16 cellular contexts compared by ENCODE assay signal in genomic region chr21:25191141-25191540, GRCh38.
A peak's percentile ranks its signal among the peaks of the same experiment; 100 is the strongest.
DNase-seq lines count a peak whose midpoint lies in the region; ATAC-seq and TF ChIP-seq lines count a peak whose summit lies in the region.
"Had no signal": no experiment of that assay in that cellular context is flagged by ENCODE, and none has a peak within 500 bp of the region (broad histone marks: within the 10 kb centered on the region; RNA-seq: fewer than 3 reads in every experiment).

No MANE protein-coding gene starts in this region.

- H3K4me1 ChIP-seq in PC-3 (ENCODE audit: insufficient read depth, low read length), result 0 out of 2 replicates have a peak, but pooled peaks cover 2% of the 10 kb centered on the region
- no peaks in the 10 kb centered on the region for H3K4me1 ChIP-seq in vagina
- no peaks in the 10 kb centered on the region; the same call in 1 of the 2 replicates for H3K4me1 ChIP-seq in H9 (ENCODE audit: insufficient read depth, low read length)

- H2BK15ac ChIP-seq in H9 (ENCODE audit: low read depth, low read length), result no peak overlapping the region

- H3K4me1 Mint-ChIP-seq in T-helper 17 cell, result no peaks in the 10 kb centered on the region
- H3K4me1 Mint-ChIP-seq in H9, result no peaks in the 10 kb centered on the region

- no TSS peak for BruUV-seq in PC-3 (replicated peaks; lab: Mats Ljungman, UMichigan)

- CTCF ChIA-PET in PC-3 (lab: Charles Lee), result no interaction called here

- no peaks in the 10 kb centered on the region for H3K36me3 ChIP-seq in PC-3 (ENCODE audit: low read depth, low read length)
- no peaks in the 10 kb centered on the region for H3K36me3 ChIP-seq in vagina
- H3K36me3 ChIP-seq: BLaER1, brain microvascular endothelial cell had no signal

- H3K4me3 ChIP-seq in PC-3 (ENCODE audit: low read length), result no peak overlapping the region
- H3K4me3 ChIP-seq in vagina, result no peak overlapping the region
- H3K4me3 ChIP-seq: BLaER1 had no signal

- H3K56ac ChIP-seq in H9 (ENCODE audit: insufficient read length, low read depth, low read length), result no peak overlapping the region

- H3K9ac ChIP-seq in PC-3 (ENCODE audit: low read length), result no peak overlapping the region
- no peak overlapping the region for H3K9ac ChIP-seq in H9 (ENCODE audit: extremely low read depth, insufficient read length, low read length)
- H3K9ac ChIP-seq: BLaER1 had no signal

- H3K9me3 ChIP-seq in PC-3 (ENCODE audit: low read length) (no peaks in the 10 kb centered on the region), T-helper 17 cell (ENCODE audit: control insufficient read depth, low read length, poor library complexity, severe bottlenecking) (no peaks in the 10 kb centered on the region), vagina (no peaks in the 10 kb centered on the region), H9 (ENCODE audit: control insufficient read depth, low read depth, low read length) (no peaks in the 10 kb centered on the region)
- H3K9me3 ChIP-seq: BLaER1 had no signal

- DNase-seq in PC-3 (peak; percentile 38), NCI-H2107 treated with DMSO at 0.1 percent for 48 hours (lab: John Stamatoyannopoulos, UW; ENCODE audit: unreplicated experiment) (no peak), T-helper 17 cell (no peak), vagina (ENCODE audit: extremely low spot score in 2 of 2) (no peak), H9 (no peak)
- DNase-seq: activated CD4-positive, alpha-beta T cell treated with anti-CD3 and anti-CD28 coated beads, Interleukin-2, amount 50 U/mL, for 1 hour; brain microvascular endothelial cell; left cardiac atrium; NCI-H2171 treated with DMSO at 0.1 percent for 48 hours; retina; SW 1271 had no signal

- POLR2A ChIA-PET in PC-3 (lab: Charles Lee; ENCODE audit: unreplicated experiment), result no interaction called here

- no peaks in the 10 kb centered on the region for H3K23me2 ChIP-seq in H9 (ENCODE audit: insufficient read length, low read depth, low read length, poor library complexity, severe bottlenecking)

- H3K27ac ChIP-seq in PC-3 (ENCODE audit: low read length) (no peak overlapping the region), vagina (no peak overlapping the region), H9 (ENCODE audit: insufficient read length, low read depth, low read length) (no peak overlapping the region)
- H3K27ac ChIP-seq: BLaER1, brain microvascular endothelial cell, HL-60 had no signal

- H3K27ac Mint-ChIP-seq in T-helper 17 cell (no peak overlapping the region), H9 (no peak overlapping the region)

- H3T11ph ChIP-seq in H9 (ENCODE audit: low read length), result no peak overlapping the region

- peaks cover 1% of the 10 kb centered on the region for H3F3A ChIP-seq in PC-3 (ENCODE audit: low read length, unreplicated experiment)

- no peak overlapping the region for H2AK5ac ChIP-seq in H9 (ENCODE audit: insufficient read length, low read length)

- H4K5ac ChIP-seq in H9 (ENCODE audit: insufficient read length, low read depth, low read length), result no peak overlapping the region

- TF ChIP-seq CTCF in PC-3 (conservative IDR thresholded peaks at IDR 0.05; ENCODE audit: low read depth, low read length) (no peak), vagina (IDR thresholded peaks at IDR 0.05) (no peak), H9 (conservative IDR thresholded peaks at IDR 0.05) (no peak)

- no peak overlapping the region for H3K14ac ChIP-seq in H9 (ENCODE audit: insufficient read depth, low read length)

- no peak overlapping the region for H3K23ac ChIP-seq in H9 (ENCODE audit: insufficient read length, low read depth, low read length)

- H3K79me1 ChIP-seq in H9 (ENCODE audit: insufficient read depth, low read depth, low read length, poor library complexity, severe bottlenecking), result no peaks in the 10 kb centered on the region

- H3K27me3 Mint-ChIP-seq in T-helper 17 cell (no peaks in the 10 kb centered on the region), H9 (ENCODE audit: low read depth) (no peaks in the 10 kb centered on the region)

- intact Hi-C loops in PC-3 (cut with micrococcal nuclease) (no loop called here), vagina (cut with DNase I) (no loop called here)

- H3K9me2 ChIP-seq in PC-3 (replicated peaks; ENCODE audit: low read length), result no peaks in the 10 kb centered on the region

- no peaks in the 10 kb centered on the region for H3K79me2 ChIP-seq in PC-3 (ENCODE audit: low read length)
- no peaks in the 10 kb centered on the region for H3K79me2 ChIP-seq in H9 (ENCODE audit: insufficient read depth, low read length)

- H3K27me3 ChIP-seq in PC-3 (ENCODE audit: low read length), result no peaks in the 10 kb centered on the region
- H3K27me3 ChIP-seq in vagina, result no peaks in the 10 kb centered on the region
- H3K27me3 ChIP-seq in H9 (ENCODE audit: insufficient read depth, low read length), result no peaks in the 10 kb centered on the region
- H3K27me3 ChIP-seq: BLaER1, brain microvascular endothelial cell had no signal

- no peak for TF ChIP-seq POLR2A in vagina (IDR thresholded peaks at IDR 0.05)

- no peak overlapping the region for H3K18ac ChIP-seq in H9 (ENCODE audit: insufficient read length, low read depth, low read length)

- no peak overlapping the region for H3K4ac ChIP-seq in H9 (ENCODE audit: low read depth, low read length)

- ATAC-seq in GM18508 (IDR thresholded peaks at IDR 0.05; ENCODE audit: insufficient read depth, unreplicated experiment) (peak; percentile 33), GM21390 (IDR thresholded peaks at IDR 0.05; ENCODE audit: unreplicated experiment) (peak; percentile 51), HG02973 (IDR thresholded peaks at IDR 0.05; ENCODE audit: unreplicated experiment) (peak; percentile 52), PC-3 (no peak), T-helper 17 cell (no peak)
- ATAC-seq: left cardiac atrium had no signal

- H3K4me3 Mint-ChIP-seq in T-helper 17 cell (no peak overlapping the region), H9 (no peak overlapping the region)

- no peak overlapping the region for H4K8ac ChIP-seq in H9 (replicated peaks; ENCODE audit: insufficient read length, low read depth, low read length)

- no peak overlapping the region for H2BK20ac ChIP-seq in H9 (ENCODE audit: low read depth, low read length, poor library complexity, severe bottlenecking)

- no peak overlapping the region for H4K91ac ChIP-seq in H9 (ENCODE audit: insufficient read length, low read depth, low read length)

- H3K9me3 Mint-ChIP-seq in H9, result peaks cover 30 to 54% of the 10 kb centered on the region in 2 experiments

- H2BK12ac ChIP-seq in H9 (ENCODE audit: insufficient read length, low read depth, low read length), result no peak overlapping the region

- no peak overlapping the region for H3K4me2 ChIP-seq in PC-3 (ENCODE audit: low read length)
- no peak overlapping the region for H3K4me2 ChIP-seq in H9 (ENCODE audit: insufficient read depth, insufficient read length, low read length)
- H3K4me2 ChIP-seq: BLaER1 had no signal

- H2BK5ac ChIP-seq in H9 (ENCODE audit: insufficient read length, low read length), result no peak overlapping the region

- no peak overlapping the region for H2BK120ac ChIP-seq in H9 (ENCODE audit: low read depth, low read length, poor library complexity, severe bottlenecking)

- H4K20me1 ChIP-seq in PC-3 (ENCODE audit: low read length) (no peaks in the 10 kb centered on the region), H9 (ENCODE audit: control insufficient read depth, insufficient read depth, insufficient read length) (no peaks in the 10 kb centered on the region)
- H4K20me1 ChIP-seq: BLaER1 had no signal

- H3K36me3 Mint-ChIP-seq in T-helper 17 cell (ENCODE audit: low read depth), result no peaks in the 10 kb centered on the region
- no peaks in the 10 kb centered on the region for H3K36me3 Mint-ChIP-seq in H9 (ENCODE audit: insufficient read depth in 1 of 3, low read depth in 3 of 3)

- H2AFZ ChIP-seq in PC-3 (ENCODE audit: low read length), result no peak overlapping the region
- no peak overlapping the region for H2AFZ ChIP-seq in H9 (ENCODE audit: low read length)

Comparison
In these comparisons a context has a peak if more than half of its experiments do, and no peak if none do; other contexts are left out.
1. ATAC-seq: peak in GM18508 (single experiment), GM21390 (single experiment) and HG02973 (single experiment); none in PC-3 (single experiment) and T-helper 17 cell (single experiment).